8 cellular contexts compared by ENCODE assay signal in genomic region chr12:54725233-54725843, GRCh38.
A peak's percentile ranks its signal among the peaks of the same experiment; 100 is the strongest.
DNase-seq lines count a peak whose midpoint lies in the region; ATAC-seq and TF ChIP-seq lines count a peak whose summit lies in the region.

No MANE protein-coding gene starts in this region.

- H3K36me3 ChIP-seq in A673 (ENCODE audit: insufficient read depth, low read length, poor library complexity, severe bottlenecking) (no peaks in the 10 kb centered on the region), left ventricle myocardium inferior (no peaks in the 10 kb centered on the region)

- ATAC-seq in HG03457 (IDR thresholded peaks at IDR 0.05; ENCODE audit: unreplicated experiment): no peak

- intact Hi-C loops in A673 (cut with micrococcal nuclease; ENCODE audit: unreplicated experiment): loop anchor here (10.0 kb wide), 1 partner anchor 131 kb away; no protein-coding TSS in a partner anchor
- intact Hi-C loops in left ventricle myocardium inferior (cut with micrococcal nuclease): no loop called here

- TF ChIP-seq CTCF in A673 (conservative IDR thresholded peaks at IDR 0.05; ENCODE audit: low read depth, low read length): peak; percentile 71
- peak; percentile 7 for TF ChIP-seq CTCF in GM20000 (IDR thresholded peaks at IDR 0.05; ENCODE audit: extremely low read depth, missing control alignments)
- peak; percentile 55 for TF ChIP-seq CTCF in left ventricle myocardium inferior (IDR thresholded peaks at IDR 0.05; ENCODE audit: borderline replicate concordance)

- no TSS peak for BruUV-seq in A673 (replicated peaks; lab: Mats Ljungman, UMichigan)

- no peak overlapping the region for H3K4me3 ChIP-seq in A673 (ENCODE audit: low read depth, low read length, poor library complexity, severe bottlenecking)
- no peak overlapping the region for H3K4me3 ChIP-seq in left ventricle myocardium inferior

- POLR2A ChIA-PET in A673 (lab: Charles Lee; ENCODE audit: low non-redundant PET): interaction anchor here (0.5 kb wide), 1 partner anchor 131 kb away, joined by 3 read pairs; no protein-coding TSS in a partner anchor

- peaks cover 12% of the 10 kb centered on the region for H3K4me1 ChIP-seq in A673 (ENCODE audit: insufficient read depth, low read length, poor library complexity, severe bottlenecking)
- no peaks in the 10 kb centered on the region for H3K4me1 ChIP-seq in left ventricle myocardium inferior

- H3K27ac ChIP-seq in A673 (ENCODE audit: low read depth, low read length, poor library complexity, severe bottlenecking) (no peak overlapping the region), left ventricle myocardium inferior (replicated peaks) (no peak overlapping the region)

- H3K27me3 ChIP-seq in A673 (replicated peaks; ENCODE audit: insufficient read depth, low read depth, low read length, poor library complexity) (no peaks in the 10 kb centered on the region), left ventricle myocardium inferior (ENCODE audit: low read depth) (peaks cover 58% of the 10 kb centered on the region)

- CTCF ChIA-PET in A673 (lab: Charles Lee): interaction anchor here (0.5 to 1.6 kb wide), 7 partner anchors 23 to 956 kb away, joined by 3 to 8 read pairs (median 3); a partner anchor contains a TSS

- H3K9me3 ChIP-seq in A673 (ENCODE audit: low read depth, low read length, poor library complexity, severe bottlenecking): no peaks in the 10 kb centered on the region
- no peaks in the 10 kb centered on the region for H3K9me3 ChIP-seq in left ventricle myocardium inferior (replicated peaks)

- peak; percentile 90 for DNase-seq in A673 (ENCODE audit: low spot score)
- peak; percentile 9 for DNase-seq in GM20000 (ENCODE audit: low spot score)
- DNase-seq in RPMI7951 (ENCODE audit: low read depth): peak; percentile 16
- DNase-seq in left ventricle myocardium inferior: no peak
- DNase-seq in NCI-H187 (lab: John Stamatoyannopoulos, UW): no peak
- no peak for DNase-seq in activated CD4-positive, CD25-positive, alpha-beta regulatory T cell treated with anti-CD3 and anti-CD28 coated beads, Interleukin-2, amount 50 U/mL, for 72 hours
- no peak for DNase-seq in KG1 (lab: John Stamatoyannopoulos, UW)

Comparison
In these comparisons a context has a peak if more than half of its experiments do, and no peak if none do; other contexts are left out.
1. DNase-seq: peak in A673 (single experiment), GM20000 (single experiment) and RPMI7951 (single experiment); none in left ventricle myocardium inferior (single experiment), NCI-H187 (0 of 2), activated CD4-positive, CD25-positive, alpha-beta regulatory T cell treated with anti-CD3 and anti-CD28 coated beads, Interleukin-2, amount 50 U/mL, for 72 hours (single experiment) and KG1 (single experiment).
2. CTCF ChIP-seq: peak in every context shown above with its lines; median percentile 71 in A673; 55 in left ventricle myocardium inferior; 7 in GM20000.